Comparison of ENCODE assay signal across 8 cellular contexts in the genomic region with DNA sequence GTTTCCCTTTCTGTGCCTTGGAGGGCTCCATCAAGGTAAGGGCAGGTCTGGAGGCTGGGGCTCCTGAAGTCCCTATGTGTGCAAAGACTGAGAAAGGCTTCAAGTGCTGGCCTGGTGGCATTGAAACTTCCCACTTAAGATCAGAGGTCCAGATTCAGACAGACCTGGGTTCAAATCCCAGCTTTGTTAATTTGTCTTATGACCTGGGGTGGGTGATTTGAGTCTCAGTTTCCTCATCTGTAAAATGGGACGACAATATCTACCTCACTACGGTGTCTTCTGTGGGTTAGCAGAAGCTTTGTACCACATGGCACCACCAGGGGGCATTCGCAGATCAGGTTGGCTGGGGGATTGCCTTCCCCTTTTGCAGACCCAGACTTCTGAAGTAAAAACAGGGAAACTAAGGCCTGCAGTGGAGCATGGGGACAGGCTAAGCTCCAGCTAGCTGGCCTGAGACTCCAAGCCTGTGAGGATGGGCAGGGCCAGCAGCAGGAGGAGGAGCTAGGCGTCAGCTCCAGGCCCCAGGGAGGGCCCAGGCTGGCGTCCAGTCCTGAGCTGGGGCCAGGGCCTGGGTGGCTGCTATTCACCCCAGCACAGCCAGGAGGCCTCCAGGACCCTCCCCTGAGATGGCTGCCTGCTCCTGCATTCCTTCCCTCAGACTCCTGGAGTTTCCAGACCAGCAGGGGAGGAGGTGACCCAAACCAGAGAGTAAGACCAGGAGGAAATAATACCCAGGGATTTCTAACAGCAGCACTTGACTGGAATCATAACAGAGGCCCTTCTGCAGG. TPM values are rescaled to one million over a fixed set of nuclear protein-coding genes. Genes with fewer than 3 reads are reported as not detected.
A peak's percentile ranks its signal among the peaks of the same experiment; 100 is the strongest.
DNase-seq lines count a peak whose midpoint lies in the region; ATAC-seq, FAIRE-seq and TF ChIP-seq lines count a peak whose summit lies in the region.

No MANE protein-coding gene starts in this region.

- no peak for ATAC-seq in HG03378 (IDR thresholded peaks at IDR 0.05; ENCODE audit: unreplicated experiment)

- H3K27me3 ChIP-seq in colonic mucosa, result no peaks in the 10 kb centered on the region

- H3K36me3 ChIP-seq in colonic mucosa, result no peaks in the 10 kb centered on the region

- TF ChIP-seq CTCF in 22Rv1 (IDR thresholded peaks at IDR 0.05), result peak; percentile 79
- TF ChIP-seq CTCF in colonic mucosa (IDR thresholded peaks at IDR 0.05), result peak; percentile 85

- intact Hi-C loops in colonic mucosa (cut with DNase I), result loop anchor here (2.0 kb wide), 4 partner anchors 25 to 179 kb away; partner anchors contain the start of genes CCDC157, RNF215 and SF3A1

- H3K27ac ChIP-seq in 22Rv1 (peak overlapping the region; percentile 69), colonic mucosa (no peak overlapping the region)

- H3K4me1 ChIP-seq in colonic mucosa, result peaks cover 13% of the 10 kb centered on the region

- FAIRE-seq in GM12891 (lab: Jason Lieb, UNC), result peak; percentile 96

- peak overlapping the region in 1 of 2 donors; percentile 90 for H3K9ac ChIP-seq in colonic mucosa (ENCODE audit: low read depth in 2 of 2, low read length in 2 of 2)

- no peak for TF ChIP-seq POLR2A in GM12891 (IDR thresholded peaks at IDR 0.05; ENCODE audit: low read depth, low read length)

- no peaks in the 10 kb centered on the region for H3K9me3 ChIP-seq in colonic mucosa

- H3K4me3 ChIP-seq in colonic mucosa, result peak overlapping the region; percentile 91

- DNase-seq in GM12891 (ENCODE audit: insufficient read length, low spot score), result peak; percentile 71
- peak; percentile 76 to 81 for DNase-seq in NCI-H446 (lab: John Stamatoyannopoulos, UW)
- DNase-seq in activated CD4-positive, alpha-beta T cell treated with anti-CD3 and anti-CD28 coated beads for 48 hours, result peak; percentile 94
- peak; percentile 90 for DNase-seq in colonic mucosa
- peak; percentile 96 for DNase-seq in kidney tubule cell (ENCODE audit: low spot score)
- DNase-seq in stimulated activated CD4-positive, alpha-beta T cell treated with anti-CD3 and anti-CD28 coated beads, Interleukin-15, amount 100 ng/mL, for 24 hours, result peak; percentile 94

TF ChIP-seq in GM12891, 5 proteins besides CTCF, POLR2A, EP300 and RAD21:
- TF ChIP-seq PAX5 (IDR thresholded peaks at IDR 0.05; ENCODE audit: insufficient read depth, low read length, severe bottlenecking), result no peak
- TF ChIP-seq POU2F2 (IDR thresholded peaks at IDR 0.05; ENCODE audit: low read depth, low read length), result 0 out of 2 replicates have a peak, but pooled peaks have one; percentile 28
- peak; percentile 78 for TF ChIP-seq SPI1 (IDR thresholded peaks at IDR 0.05; ENCODE audit: low read depth, low read length)
- TF ChIP-seq TAF1 (IDR thresholded peaks at IDR 0.05; ENCODE audit: low read depth, low read length), result no peak
- no peak for TF ChIP-seq POLR2AphosphoS5 (IDR thresholded peaks at IDR 0.05; ENCODE audit: low read depth, low read length)

RNA-seq across cellular contexts. Expression of gene CASTOR1, which starts 1.5 kb away (rescaled TPM):
- 4.6 TPM for polyA plus RNA-seq in GM12891 (2012; ENCODE audit: low read depth, missing spikeins)
- 1 to 10 TPM; 4.5 to 5.0 TPM for total RNA-seq in colonic mucosa

RNA-seq across cellular contexts. Expression of gene OSM, which starts 21.2 kb away (rescaled TPM):
- 0.28 TPM for polyA plus RNA-seq in GM12891 (2012; ENCODE audit: low read depth, missing spikeins)
- under 1 TPM; 0.21 to 0.44 TPM for total RNA-seq in colonic mucosa

RNA-seq across cellular contexts. Expression of gene TBC1D10A, which starts 38.9 kb away (rescaled TPM):
- 12.7 TPM for polyA plus RNA-seq in GM12891 (2012; ENCODE audit: low read depth, missing spikeins)
- total RNA-seq in colonic mucosa, result 10 to 100 TPM; 34.3 to 35.8 TPM

RNA-seq across cellular contexts. Expression of gene LIF, which starts 41.3 kb away (rescaled TPM):
- 2.4 TPM for polyA plus RNA-seq in GM12891 (2012; ENCODE audit: low read depth, missing spikeins)
- total RNA-seq in colonic mucosa, result 10 to 100 TPM in 1 of 2 donors, 1 to 10 TPM in 1; 9.5 to 12.5 TPM
